ENCODE assay signal across 26 cellular contexts in genomic region chr15:22908830-22909229, GRCh38.
"Had no signal": no experiment of that assay in that cellular context is flagged by ENCODE, and none has a peak within 500 bp of the region (broad histone marks: within the 10 kb centered on the region; RNA-seq: fewer than 3 reads in every experiment).

No MANE protein-coding gene starts in this region.

- H3K27ac Mint-ChIP-seq: dendritic cell treated with granulocyte-macrophage colony-stimulating factor and Interleukin-4, amounts not matched to agents 40 ng/mL and 50 ng/mL, for 4 days; immature natural killer cell; memory B cell; naive B cell; natural killer cell treated with Interleukin-12 subunit alpha and Interleukin-12 subunit beta and Interleukin-15 and Interleukin-18, amount 100 ng/mL, for 72 hours; progenitor cell of endocrine pancreas; stimulated activated effector memory CD8-positive, alpha-beta T cell treated with anti-CD3 and anti-CD28 coated beads, Interleukin-12 subunit alpha, Interleukin-12 subunit beta, amount 100 ng/mL, for 72 hours had no signal

- H3K27ac ChIP-seq: colonic mucosa, neutrophil, parathyroid adenoma, right lobe of liver, stomach, testis, tibial artery, upper lobe of left lung had no signal

- H3K9me3 Mint-ChIP-seq: dendritic cell treated with granulocyte-macrophage colony-stimulating factor and Interleukin-4, amounts not matched to agents 40 ng/mL and 50 ng/mL, for 4 days; immature natural killer cell; memory B cell; naive B cell; natural killer cell treated with Interleukin-12 subunit alpha and Interleukin-12 subunit beta and Interleukin-15 and Interleukin-18, amount 100 ng/mL, for 72 hours; neural crest cell; stimulated activated effector memory CD8-positive, alpha-beta T cell treated with anti-CD3 and anti-CD28 coated beads, Interleukin-12 subunit alpha, Interleukin-12 subunit beta, amount 100 ng/mL, for 72 hours had no signal

- ATAC-seq: left ventricle myocardium superior; natural killer cell treated with Interleukin-12 subunit alpha and Interleukin-12 subunit beta and Interleukin-15 and Interleukin-18, amount 100 ng/mL, for 72 hours; right lobe of liver; stimulated activated effector memory CD8-positive, alpha-beta T cell treated with anti-CD3 and anti-CD28 coated beads, Interleukin-12 subunit alpha, Interleukin-12 subunit beta, amount 100 ng/mL, for 72 hours had no signal

- H3K9me3 ChIP-seq: colonic mucosa, neutrophil, right lobe of liver, stomach, testis, tibial artery, upper lobe of left lung had no signal

- H3K4me1 ChIP-seq: colonic mucosa, parathyroid adenoma, right lobe of liver, stomach, testis, tibial artery, upper lobe of left lung had no signal

- H3K36me3 Mint-ChIP-seq: naive B cell; natural killer cell treated with Interleukin-12 subunit alpha and Interleukin-12 subunit beta and Interleukin-15 and Interleukin-18, amount 100 ng/mL, for 72 hours had no signal

- H3K4me3 ChIP-seq: colonic mucosa, lung, right lobe of liver, smooth muscle cell, stomach, testis, tibial artery, upper lobe of left lung had no signal

- H3K36me3 ChIP-seq: neutrophil had no signal

- H3K4me1 Mint-ChIP-seq: immature natural killer cell; memory B cell; naive B cell; neural crest cell; stimulated activated effector memory CD8-positive, alpha-beta T cell treated with anti-CD3 and anti-CD28 coated beads, Interleukin-12 subunit alpha, Interleukin-12 subunit beta, amount 100 ng/mL, for 72 hours had no signal

- H3K4me3 Mint-ChIP-seq: dendritic cell treated with granulocyte-macrophage colony-stimulating factor and Interleukin-4, amounts not matched to agents 40 ng/mL and 50 ng/mL, for 4 days; immature natural killer cell; memory B cell; natural killer cell treated with Interleukin-12 subunit alpha and Interleukin-12 subunit beta and Interleukin-15 and Interleukin-18, amount 100 ng/mL, for 72 hours; neural crest cell; stimulated activated effector memory CD8-positive, alpha-beta T cell treated with anti-CD3 and anti-CD28 coated beads, Interleukin-12 subunit alpha, Interleukin-12 subunit beta, amount 100 ng/mL, for 72 hours had no signal

- H3K27me3 Mint-ChIP-seq: dendritic cell treated with granulocyte-macrophage colony-stimulating factor and Interleukin-4, amounts not matched to agents 40 ng/mL and 50 ng/mL, for 4 days; memory B cell; naive B cell; natural killer cell treated with Interleukin-12 subunit alpha and Interleukin-12 subunit beta and Interleukin-15 and Interleukin-18, amount 100 ng/mL, for 72 hours; progenitor cell of endocrine pancreas had no signal

- DNase-seq: colonic mucosa; effector CD8-positive, alpha-beta T cell; hypothalamus; immature natural killer cell; islet precursor cell; kidney glomerular epithelial cell; left ventricle myocardium superior; naive B cell; right lobe of liver; stimulated activated CD4-positive, alpha-beta T cell treated with anti-CD3 and anti-CD28 coated beads, Interleukin-2, amount 100 ng/mL, for 24 hours; stimulated activated CD4-positive, alpha-beta T cell treated with anti-CD3 and anti-CD28 coated beads, Interleukin-4, amount 100 ng/mL, for 24 hours; stimulated activated naive CD4-positive, alpha-beta T cell treated with Interleukin-2 at 50 U/mL for 16 hours; stomach; testis; tibial artery; upper lobe of left lung had no signal
